17 cellular contexts compared by ENCODE assay signal in genomic region chr18:71442830-71443229, GRCh38.
DNase-seq lines count a peak whose midpoint lies in the region; ATAC-seq and TF ChIP-seq lines count a peak whose summit lies in the region.
"Had no signal": no experiment of that assay in that cellular context is flagged by ENCODE, and none has a peak within 500 bp of the region (broad histone marks: within the 10 kb centered on the region; RNA-seq: fewer than 3 reads in every experiment).

No MANE protein-coding gene starts in this region.

- H2AFZ ChIP-seq in fibroblast of lung (ENCODE audit: low read length) = no peak overlapping the region
- no peak overlapping the region for H2AFZ ChIP-seq in smooth muscle cell (ENCODE audit: low read depth)

- peak; percentile 17 for DNase-seq in NCI-H345 (lab: John Stamatoyannopoulos, UW)
- DNase-seq in NCI-H345 treated with DMSO at 0.1 percent for 48 hours (lab: John Stamatoyannopoulos, UW; ENCODE audit: unreplicated experiment) = no peak
- DNase-seq in NCI-H748 treated with DMSO at 0.1 percent for 48 hours (lab: John Stamatoyannopoulos, UW) = peak; percentile 77
- peak; percentile 82 to 88 for DNase-seq in fibroblast of lung (ENCODE audit: low read depth in 2 of 2)
- DNase-seq in smooth muscle cell (lab: John Stamatoyannopoulos, UW; ENCODE audit: unreplicated experiment) = no peak
- no peak for DNase-seq in Ammon's horn (ENCODE audit: low spot score)
- DNase-seq: activated CD4-positive, alpha-beta memory T cell treated with anti-CD3 and anti-CD28 coated beads for 36 hours; activated T-cell treated with anti-CD3 and anti-CD28 coated beads, Interleukin-2, amount 50 U/mL, for 4 hours; effector memory CD4-positive, alpha-beta T cell; foreskin melanocyte; naive thymus-derived CD4-positive, alpha-beta T cell; NCI-H524 treated with DMSO at 0.1 percent for 48 hours; psoas muscle; RPMI8226; stimulated activated naive CD8-positive, alpha-beta T cell treated with anti-CD3 and anti-CD28 coated beads, Interleukin-15, amount 100 ng/mL, for 72 hours had no signal

- H3K9ac ChIP-seq in fibroblast of lung (ENCODE audit: insufficient read depth, low read length) = no peak overlapping the region
- H3K9ac ChIP-seq in smooth muscle cell (ENCODE audit: low read depth) = no peak overlapping the region

- H3K79me2 ChIP-seq in fibroblast of lung (ENCODE audit: control insufficient read depth, insufficient read depth, low read length) (no peaks in the 10 kb centered on the region), smooth muscle cell (ENCODE audit: low read depth) (no peaks in the 10 kb centered on the region)

- no peaks in the 10 kb centered on the region for H3K4me1 ChIP-seq in fibroblast of lung (ENCODE audit: control insufficient read depth, extremely low read depth, insufficient read depth, low read length)
- no peaks in the 10 kb centered on the region for H3K4me1 ChIP-seq in smooth muscle cell (ENCODE audit: low read depth)
- H3K4me1 ChIP-seq: psoas muscle had no signal

- no peak for TF ChIP-seq CTCF in fibroblast of lung (conservative IDR thresholded peaks at IDR 0.05 in 1 of 2, IDR thresholded peaks at IDR 0.05 in 1 of 2; ENCODE audit: low read depth in 1 of 2, low read length in 2 of 2)
- no peak for TF ChIP-seq CTCF in smooth muscle cell (IDR thresholded peaks at IDR 0.05; ENCODE audit: borderline replicate concordance, insufficient read depth, poor library complexity, severe bottlenecking)

- no peaks in the 10 kb centered on the region for H3K9me3 ChIP-seq in fibroblast of lung (ENCODE audit: control insufficient read depth, insufficient read depth, low read depth, low read length)
- no peaks in the 10 kb centered on the region for H3K9me3 ChIP-seq in smooth muscle cell (replicated peaks; ENCODE audit: low read depth)
- H3K9me3 ChIP-seq: psoas muscle had no signal

- H3K27ac ChIP-seq in fibroblast of lung (ENCODE audit: insufficient read depth, low read length) (no peak overlapping the region), smooth muscle cell (ENCODE audit: low read depth) (peak overlapping the region; percentile 19)
- H3K27ac ChIP-seq: psoas muscle had no signal

- H3K4me3 ChIP-seq in fibroblast of lung (replicated peaks in 1 of 4; ENCODE audit: control extremely low read depth in 1 of 4, insufficient read depth in 1 of 4, low read depth in 3 of 4, low read length in 4 of 4) = no peak overlapping the region
- no peak overlapping the region for H3K4me3 ChIP-seq in smooth muscle cell
- H3K4me3 ChIP-seq: psoas muscle had no signal

- H3K36me3 ChIP-seq in fibroblast of lung (ENCODE audit: control insufficient read depth, insufficient read depth, low read length) = no peaks in the 10 kb centered on the region
- H3K36me3 ChIP-seq in smooth muscle cell (ENCODE audit: low read depth) = no peaks in the 10 kb centered on the region

- no peaks in the 10 kb centered on the region for H3K27me3 ChIP-seq in fibroblast of lung (ENCODE audit: control insufficient read depth, insufficient read depth, low read length)
- no peaks in the 10 kb centered on the region for H3K27me3 ChIP-seq in smooth muscle cell (ENCODE audit: low read depth)

- ATAC-seq in GM19351 (IDR thresholded peaks at IDR 0.05; ENCODE audit: unreplicated experiment) (no peak), GM21737 (IDR thresholded peaks at IDR 0.05; ENCODE audit: unreplicated experiment) (no peak)
- ATAC-seq: activated T-cell treated with anti-CD3 and anti-CD28 coated beads, Interleukin-2, amount 50 U/mL, for 4 hours; naive thymus-derived CD4-positive, alpha-beta T cell; psoas muscle; stimulated activated naive CD8-positive, alpha-beta T cell treated with anti-CD3 and anti-CD28 coated beads, Interleukin-15, amount 100 ng/mL, for 72 hours had no signal

- no peaks in the 10 kb centered on the region for H4K20me1 ChIP-seq in fibroblast of lung (ENCODE audit: control insufficient read depth, extremely low read depth, insufficient read depth, low read length)
- no peaks in the 10 kb centered on the region for H4K20me1 ChIP-seq in smooth muscle cell (ENCODE audit: low read depth)

- WGBS in smooth muscle cell (ENCODE audit: low lambda C conversion rate) = 53% methylated on average over 3 of the region's 3 CpGs

- H3K4me2 ChIP-seq in fibroblast of lung (ENCODE audit: extremely low read depth, insufficient read depth, low read length) = no peak overlapping the region
- H3K4me2 ChIP-seq in smooth muscle cell = no peak overlapping the region

- peaks cover 3% of the 10 kb centered on the region for H3F3A ChIP-seq in smooth muscle cell (ENCODE audit: low read depth)

Comparison
In these comparisons a context has a peak if more than half of its experiments do, and no peak if none do; other contexts are left out.
1. DNase-seq: peak in NCI-H345 (single experiment), NCI-H748 treated with DMSO at 0.1 percent for 48 hours (single experiment) and fibroblast of lung (2 of 2); none in NCI-H345 treated with DMSO at 0.1 percent for 48 hours (single experiment), smooth muscle cell (single experiment) and Ammon's horn (single experiment).